Comparison of ENCODE assay signal across 8 cellular contexts in genomic region chr4:158169931-158170690, GRCh38. TPM values are rescaled to one million over a fixed set of nuclear protein-coding genes. Genes with fewer than 3 reads are reported as not detected.
DNase-seq lines count a peak whose midpoint lies in the region; ATAC-seq, FAIRE-seq and TF ChIP-seq lines count a peak whose summit lies in the region.

No MANE protein-coding gene starts in this region.

- H3K4me3 ChIP-seq in HAP-1 (peak overlapping the region; percentile 52), WERI-Rb-1 (ENCODE audit: low read depth, low read length) (peak overlapping the region; percentile 21), hepatocyte (peak overlapping the region; percentile 30), stomach (peak overlapping the region; percentile 46 to 53 (median 50))

- H4K20me1 ChIP-seq in hepatocyte (ENCODE audit: insufficient read depth, poor library complexity, severe bottlenecking): no peaks in the 10 kb centered on the region

- peak overlapping the region; percentile 10 for H2AFZ ChIP-seq in hepatocyte

- ATAC-seq in GM21367 (IDR thresholded peaks at IDR 0.05; ENCODE audit: unreplicated experiment): no peak

- in situ Hi-C loops in HAP-1 (cut with MboI; ENCODE audit: low sequenced_read_pairs): no loop called here

- no peaks in the 10 kb centered on the region for H3K9me2 ChIP-seq in hepatocyte (replicated peaks; ENCODE audit: insufficient read depth)

- H3K27ac Mint-ChIP-seq in activated naive CD4-positive, alpha-beta T cell treated with anti-CD3 and anti-CD28 coated beads for 36 hours: no peak overlapping the region

- TF ChIP-seq EP300 in stomach (IDR thresholded peaks at IDR 0.05): no peak

- no peaks in the 10 kb centered on the region for H3K27me3 ChIP-seq in HAP-1 (ENCODE audit: low read depth)
- no peaks in the 10 kb centered on the region for H3K27me3 ChIP-seq in WERI-Rb-1 (ENCODE audit: insufficient read depth, low read depth, severe bottlenecking)
- H3K27me3 ChIP-seq in hepatocyte: no peaks in the 10 kb centered on the region
- H3K27me3 ChIP-seq in stomach: no peaks in the 10 kb centered on the region

- no peak for TF ChIP-seq POLR2A in stomach (IDR thresholded peaks at IDR 0.05)

- H3K79me2 ChIP-seq in hepatocyte: peaks cover 78% of the 10 kb centered on the region

- H3K9me3 ChIP-seq in HAP-1: no peaks in the 10 kb centered on the region
- H3K9me3 ChIP-seq in WERI-Rb-1 (ENCODE audit: severe bottlenecking): no peaks in the 10 kb centered on the region
- no peaks in the 10 kb centered on the region for H3K9me3 ChIP-seq in hepatocyte (ENCODE audit: low read depth)
- no peaks in the 10 kb centered on the region for H3K9me3 ChIP-seq in stomach

- peak overlapping the region; percentile 78 for H3K27ac ChIP-seq in WERI-Rb-1
- H3K27ac ChIP-seq in hepatocyte: peak overlapping the region; percentile 87
- H3K27ac ChIP-seq in stomach: peak overlapping the region; percentile 48 to 84 (median 78)

- no peaks in the 10 kb centered on the region for H3K36me3 Mint-ChIP-seq in activated naive CD4-positive, alpha-beta T cell treated with anti-CD3 and anti-CD28 coated beads for 36 hours (ENCODE audit: low read depth)

- H3K4me1 ChIP-seq in HAP-1 (peaks cover 39% of the 10 kb centered on the region), hepatocyte (ENCODE audit: insufficient read depth) (peaks cover 33% of the 10 kb centered on the region), stomach (peaks cover 5 to 56% (median 27%) of the 10 kb centered on the region in 4 donors)

- no peak for FAIRE-seq in frontal cortex (lab: Jason Lieb, UNC)

- no peak overlapping the region for H3K4me3 Mint-ChIP-seq in activated naive CD4-positive, alpha-beta T cell treated with anti-CD3 and anti-CD28 coated beads for 36 hours

- H3K36me3 ChIP-seq in HAP-1 (replicated peaks) (peaks cover 11% of the 10 kb centered on the region), WERI-Rb-1 (no peaks in the 10 kb centered on the region), hepatocyte (replicated peaks; ENCODE audit: insufficient read depth, low read depth) (no peaks in the 10 kb centered on the region), stomach (no peaks in the 10 kb centered on the region)

- TF ChIP-seq CTCF in WERI-Rb-1 (IDR thresholded peaks at IDR 0.05; ENCODE audit: low read depth, low read length) (no peak), hepatocyte (IDR thresholded peaks at IDR 0.05; ENCODE audit: poor library complexity) (no peak), stomach (IDR thresholded peaks at IDR 0.05) (no peak)

- peaks cover 5% of the 10 kb centered on the region for H3K4me1 Mint-ChIP-seq in activated naive CD4-positive, alpha-beta T cell treated with anti-CD3 and anti-CD28 coated beads for 36 hours (ENCODE audit: low read depth)

- peaks cover 27% of the 10 kb centered on the region for H3K27me3 Mint-ChIP-seq in activated naive CD4-positive, alpha-beta T cell treated with anti-CD3 and anti-CD28 coated beads for 36 hours (ENCODE audit: low read depth)

- CTCF ChIA-PET in activated naive CD4-positive, alpha-beta T cell treated with anti-CD3 and anti-CD28 coated beads for 36 hours (lab: Charles Lee): interaction anchor here (0.6 to 1.2 kb wide), 2 partner anchors 10 to 1286 kb away, joined by 3 read pairs; no protein-coding TSS in a partner anchor

- WGBS in hepatocyte (ENCODE audit: low lambda C conversion rate, missing lambda C conversion rate): 40% methylated on average over 18 of the region's 18 CpGs
- WGBS in stomach, 5 donors: 39 to 63% (median 58%) methylated on average over 12 to 18 of the region's 18 CpGs

- H3K9me3 Mint-ChIP-seq in activated naive CD4-positive, alpha-beta T cell treated with anti-CD3 and anti-CD28 coated beads for 36 hours: no peaks in the 10 kb centered on the region

- intact Hi-C loops in stomach (cut with DNase I; ENCODE audit: low total_unique reads): no loop called here
- intact Hi-C loops in activated naive CD4-positive, alpha-beta T cell treated with anti-CD3 and anti-CD28 coated beads for 36 hours (cut with micrococcal nuclease): loop anchor here (5.0 kb wide), 1 partner anchor 82 kb away; no protein-coding TSS in a partner anchor

- peak overlapping the region; percentile 66 for H3K4me2 ChIP-seq in hepatocyte

- DNase-seq in HAP-1 (ENCODE audit: low spot score in 2 of 2): peak in 1 of 2 experiments; percentile 51
- peak; percentile 72 for DNase-seq in WERI-Rb-1
- no peak for DNase-seq in hepatocyte (ENCODE audit: low spot score)
- no peak for DNase-seq in stomach
- no peak for DNase-seq in frontal cortex (ENCODE audit: low spot score in 2 of 2)
- DNase-seq in DMS114 treated with DMSO at 0.1 percent for 48 hours (lab: John Stamatoyannopoulos, UW; ENCODE audit: unreplicated experiment): no peak
- no peak for DNase-seq in activated naive CD4-positive, alpha-beta T cell treated with anti-CD3 and anti-CD28 coated beads for 36 hours

RNA-seq across cellular contexts. Expression of gene GASK1B, which starts 2.7 kb away (rescaled TPM):
- 88.8 and 89.8 TPM in 2 replicates for total RNA-seq in hepatocyte
- 27.2 and 30.9 TPM in 2 replicates for polyA plus RNA-seq in hepatocyte
- total RNA-seq in stomach: 100 to 1,000 TPM in 1 of 5 donors, 10 to 100 TPM in 3, 1 to 10 TPM in 1; 4.3 to 128 (median 20.1) TPM
- 10 to 100 TPM in 1 of 3 donors, 1 to 10 TPM in 2; 2.4 to 12.4 (median 8.9) TPM for polyA plus RNA-seq in stomach
- total RNA-seq in frontal cortex: 6.1 TPM
- total RNA-seq in activated naive CD4-positive, alpha-beta T cell treated with anti-CD3 and anti-CD28 coated beads for 36 hours: not detected

RNA-seq across cellular contexts. Expression of gene TMEM144, which starts 40.2 kb away (rescaled TPM):
- 58.9 and 68.5 TPM in 2 replicates for total RNA-seq in hepatocyte
- polyA plus RNA-seq in hepatocyte: 17.5 and 18.4 TPM in 2 replicates
- 10 to 100 TPM in 2 of 5 donors, 1 to 10 TPM in 2, not detected in 1; 2.2 to 58.2 (median 22.2) TPM for total RNA-seq in stomach
- 1 to 10 TPM; 2.0 to 2.8 (median 2.3) TPM for polyA plus RNA-seq in stomach
- 2.4 TPM for total RNA-seq in frontal cortex
- total RNA-seq in activated naive CD4-positive, alpha-beta T cell treated with anti-CD3 and anti-CD28 coated beads for 36 hours: under 1 TPM in 1 of 2 experiments, not detected in 1; 0.31 TPM
